Comparison of ENCODE assay signal across 18 cellular contexts in genomic region chr3:100717637-100718487, GRCh38. TPM values are rescaled to one million over a fixed set of nuclear protein-coding genes. Genes with fewer than 3 reads are reported as not detected.
DNase-seq lines count a peak whose midpoint lies in the region; ATAC-seq and TF ChIP-seq lines count a peak whose summit lies in the region.
"Had no signal": no experiment of that assay in that cellular context is flagged by ENCODE, and none has a peak within 500 bp of the region (broad histone marks: within the 10 kb centered on the region; RNA-seq: fewer than 3 reads in every experiment).

No MANE protein-coding gene starts in this region.

- TF ChIP-seq CTCF in DND-41 (IDR thresholded peaks at IDR 0.05; ENCODE audit: borderline replicate concordance, extremely low read depth, low read length, poor library complexity, severe bottlenecking) (no peak), neural progenitor cell (IDR thresholded peaks at IDR 0.05) (no peak), spleen (IDR thresholded peaks at IDR 0.05 in 8 of 11, conservative IDR thresholded peaks at IDR 0.05 in 3 of 11) (no peak)

- 88 to 95% (median 95%) methylated on average over 4 of the region's 4 CpGs for WGBS in spleen, 5 donors

- H3F3A ChIP-seq in neural progenitor cell (ENCODE audit: low read depth): peaks cover 19% of the 10 kb centered on the region

- no peak overlapping the region for H3K4me3 ChIP-seq in DND-41 (ENCODE audit: low read depth in 1 of 2, low read length in 2 of 2)
- H3K4me3 ChIP-seq in neural progenitor cell: no peak overlapping the region
- H3K4me3 ChIP-seq in spleen: no peak overlapping the region
- H3K4me3 ChIP-seq: BLaER1 treated with 17β-estradiol and CSF1 and Interleukin-3, amounts not matched to agents 10 nM and 100 nM; HAP-1; Peyer's patch had no signal

- H3K27me3 ChIP-seq in DND-41 (ENCODE audit: insufficient read depth, low read length, poor library complexity) (no peaks in the 10 kb centered on the region), neural progenitor cell (no peaks in the 10 kb centered on the region), spleen (replicated peaks in 1 of 7) (no peaks in the 10 kb centered on the region)
- H3K27me3 ChIP-seq: BLaER1 treated with 17β-estradiol and CSF1 and Interleukin-3, amounts not matched to agents 10 nM and 100 nM; Peyer's patch had no signal

- H4K20me1 ChIP-seq in DND-41 (ENCODE audit: insufficient read depth, low read length): peaks cover 50% of the 10 kb centered on the region; the same call in 1 of the 2 replicates
- peaks cover 12% of the 10 kb centered on the region for H4K20me1 ChIP-seq in neural progenitor cell (ENCODE audit: low read depth)

- DNase-seq in activated T-cell treated with anti-CD3 and anti-CD28 coated beads, Interleukin-2, amount 50 U/mL, for 72 hours: no peak
- no peak for DNase-seq in activated T-cell treated with anti-CD3 and anti-CD28 coated beads, Interleukin-2, amount 50 U/mL, for 48 hours
- DNase-seq in DND-41: no peak
- no peak for DNase-seq in central memory CD8-positive, alpha-beta T cell (ENCODE audit: low spot score in 2 of 2)
- no peak for DNase-seq in neural progenitor cell (ENCODE audit: low spot score)
- no peak for DNase-seq in inferior parietal cortex (ENCODE audit: extremely low spot score)
- DNase-seq in spleen: no peak
- no peak for DNase-seq in NCI-H1417 (lab: John Stamatoyannopoulos, UW)
- DNase-seq: 8988T, Caco-2, NCI-H1417 treated with DMSO at 0.1 percent for 48 hours, NCI-H2029 treated with DMSO at 0.1 percent for 48 hours, NCI-H226, NCI-H526 treated with DMSO at 0.1 percent for 48 hours, Peyer's patch, SHP77 had no signal

- H3K4me3 Mint-ChIP-seq in activated T-cell treated with anti-CD3 and anti-CD28 coated beads, Interleukin-2, amount 50 U/mL, for 72 hours: no peak overlapping the region
- no peak overlapping the region for H3K4me3 Mint-ChIP-seq in central memory CD8-positive, alpha-beta T cell
- no peak overlapping the region for H3K4me3 Mint-ChIP-seq in neural progenitor cell

- no peak for ATAC-seq in activated T-cell treated with anti-CD3 and anti-CD28 coated beads, Interleukin-2, amount 50 U/mL, for 72 hours (replicated peaks in 1 of 2)
- ATAC-seq in DND-41 (ENCODE audit: insufficient read depth, low read depth): no peak
- no peak for ATAC-seq in central memory CD8-positive, alpha-beta T cell (replicated peaks; ENCODE audit: extremely low read depth, poor library complexity, severe bottlenecking)

- H3K27ac Mint-ChIP-seq in activated T-cell treated with anti-CD3 and anti-CD28 coated beads, Interleukin-2, amount 50 U/mL, for 72 hours: peak overlapping the region; percentile 50
- H3K27ac Mint-ChIP-seq in central memory CD8-positive, alpha-beta T cell (ENCODE audit: low read depth): peak overlapping the region; percentile 8
- no peak overlapping the region for H3K27ac Mint-ChIP-seq in neural progenitor cell

- peaks cover 13 to 57% of the 10 kb centered on the region in 2 donors for H3K36me3 Mint-ChIP-seq in activated T-cell treated with anti-CD3 and anti-CD28 coated beads, Interleukin-2, amount 50 U/mL, for 72 hours (ENCODE audit: insufficient read depth in 2 of 2)
- peaks cover 54% of the 10 kb centered on the region for H3K36me3 Mint-ChIP-seq in central memory CD8-positive, alpha-beta T cell (ENCODE audit: insufficient read depth)
- H3K36me3 Mint-ChIP-seq in neural progenitor cell: peaks cover 57% of the 10 kb centered on the region

- H3K36me3 ChIP-seq in DND-41 (ENCODE audit: insufficient read depth, low read length): peaks cover 91% of the 10 kb centered on the region
- peaks cover 6% of the 10 kb centered on the region for H3K36me3 ChIP-seq in neural progenitor cell
- peaks cover 0 to 91% (median 51%) of the 10 kb centered on the region in 6 donors for H3K36me3 ChIP-seq in spleen

- H3K4me1 Mint-ChIP-seq in activated T-cell treated with anti-CD3 and anti-CD28 coated beads, Interleukin-2, amount 50 U/mL, for 72 hours (ENCODE audit: low read depth): peaks cover 55% of the 10 kb centered on the region
- H3K4me1 Mint-ChIP-seq in central memory CD8-positive, alpha-beta T cell: peaks cover 54% of the 10 kb centered on the region
- peaks cover 13% of the 10 kb centered on the region for H3K4me1 Mint-ChIP-seq in neural progenitor cell

- H3K79me2 ChIP-seq in DND-41 (ENCODE audit: insufficient read depth, low read length): peaks cover 98% of the 10 kb centered on the region
- H3K79me2 ChIP-seq in neural progenitor cell (ENCODE audit: low read depth): peaks cover 99% of the 10 kb centered on the region

- intact Hi-C loops in spleen (cut with DNase I; ENCODE audit: low total_unique reads): no loop called here

- H3K9me3 Mint-ChIP-seq in activated T-cell treated with anti-CD3 and anti-CD28 coated beads, Interleukin-2, amount 50 U/mL, for 72 hours: no peaks in the 10 kb centered on the region
- H3K9me3 Mint-ChIP-seq in central memory CD8-positive, alpha-beta T cell: no peaks in the 10 kb centered on the region
- H3K9me3 Mint-ChIP-seq in neural progenitor cell: peaks cover 11% of the 10 kb centered on the region

- H2AFZ ChIP-seq in DND-41 (ENCODE audit: low read depth, low read length) (no peak overlapping the region), neural progenitor cell (replicated peaks) (no peak overlapping the region)

- H3K9me3 ChIP-seq in DND-41 (ENCODE audit: insufficient read depth, low read length, severe bottlenecking) (no peaks in the 10 kb centered on the region), neural progenitor cell (ENCODE audit: low read depth) (no peaks in the 10 kb centered on the region), spleen (no peaks in the 10 kb centered on the region)
- H3K9me3 ChIP-seq: Caco-2, HAP-1, Peyer's patch had no signal

- H3K4me1 ChIP-seq in DND-41 (ENCODE audit: insufficient read depth, low read length) (peaks cover 12% of the 10 kb centered on the region; the same call in 1 of the 2 replicates), neural progenitor cell (peaks cover 29% of the 10 kb centered on the region), spleen (peaks cover 6 to 54% (median 31%) of the 10 kb centered on the region in 6 donors)

- H3K27ac ChIP-seq in DND-41 (ENCODE audit: low read length): no peak overlapping the region
- H3K27ac ChIP-seq in neural progenitor cell: peak overlapping the region; percentile 53
- no peak overlapping the region for H3K27ac ChIP-seq in spleen
- H3K27ac ChIP-seq: BLaER1 treated with 17β-estradiol and CSF1 and Interleukin-3, amounts not matched to agents 10 nM and 100 nM; Peyer's patch had no signal

- H3K4me2 ChIP-seq in DND-41 (ENCODE audit: insufficient read depth, low read length) (peak overlapping the region; percentile 20; the same call in 1 of the 2 replicates), neural progenitor cell (no peak overlapping the region)

- H3K27me3 Mint-ChIP-seq in activated T-cell treated with anti-CD3 and anti-CD28 coated beads, Interleukin-2, amount 50 U/mL, for 72 hours (ENCODE audit: low read depth): no peaks in the 10 kb centered on the region
- no peaks in the 10 kb centered on the region for H3K27me3 Mint-ChIP-seq in central memory CD8-positive, alpha-beta T cell
- no peaks in the 10 kb centered on the region for H3K27me3 Mint-ChIP-seq in neural progenitor cell (ENCODE audit: insufficient read depth, low read depth)

- H3K9ac ChIP-seq in DND-41 (ENCODE audit: low read depth, low read length) (no peak overlapping the region), neural progenitor cell (no peak overlapping the region)
- H3K9ac ChIP-seq: BLaER1 treated with 17β-estradiol and CSF1 and Interleukin-3, amounts not matched to agents 10 nM and 100 nM had no signal

- TF ChIP-seq POLR2A in spleen (IDR thresholded peaks at IDR 0.05): no peak

RNA-seq across cellular contexts. Expression of gene TFG, which starts 8.6 kb away (rescaled TPM):
- total RNA-seq in activated T-cell treated with anti-CD3 and anti-CD28 coated beads, Interleukin-2, amount 50 U/mL, for 72 hours: 10 to 100 TPM; 60.6 to 64.7 TPM
- total RNA-seq in neural progenitor cell (ENCODE audit: low replicate concordance): 86.1 and 105 TPM in 2 replicates
- 10 to 100 TPM; 49.4 to 70.8 (median 57.6) TPM for total RNA-seq in spleen
- 10 to 100 TPM; 28.0 to 38.4 (median 31.6) TPM for polyA plus RNA-seq in spleen
